In the genomic region with DNA sequence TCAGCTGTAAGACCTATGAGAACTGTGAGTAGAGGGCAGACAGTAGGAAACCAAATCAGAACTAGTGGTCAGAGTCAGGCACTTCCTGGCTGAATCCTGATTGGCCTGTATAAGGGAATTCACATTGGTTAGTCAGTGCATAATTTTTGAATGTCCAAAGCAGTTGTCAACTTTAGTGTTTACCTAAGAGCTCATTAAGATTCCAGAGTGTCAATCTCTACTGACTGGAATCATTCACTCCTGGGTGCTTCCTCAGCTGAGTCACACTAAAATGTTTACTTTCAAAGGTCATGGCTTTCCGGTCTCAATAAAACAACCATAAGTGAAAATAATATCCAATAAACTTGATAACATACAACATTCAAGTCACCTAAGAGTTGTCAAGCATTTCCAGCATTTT, we compare ENCODE assay signal across 21 cellular contexts.
DNase-seq lines count a peak whose midpoint lies in the region; ATAC-seq, FAIRE-seq and TF ChIP-seq lines count a peak whose summit lies in the region.
"Had no signal": no experiment of that assay in that cellular context is flagged by ENCODE, and none has a peak within 500 bp of the region (broad histone marks: within the 10 kb centered on the region; RNA-seq: fewer than 3 reads in every experiment).

No MANE protein-coding gene starts in this region.

- intact Hi-C loops in esophagus squamous epithelium (cut with DNase I) = no loop called here

- DNase-seq in A549 (ENCODE audit: low read depth in 1 of 2, low spot score in 1 of 2) = peak in 1 of 2 experiments; percentile 50
- DNase-seq in HPDE6-E6E7 (ENCODE audit: extremely low spot score) = peak; percentile 35
- DNase-seq in RKO (ENCODE audit: low spot score) = peak; percentile 8
- DNase-seq in iris pigment epithelial cell (ENCODE audit: low read depth) = peak; percentile 56
- no peak for DNase-seq in activated naive CD4-positive, alpha-beta T cell (lab: John Stamatoyannopoulos, UW)
- no peak for DNase-seq in AG08396 (ENCODE audit: low spot score)
- no peak for DNase-seq in esophagus squamous epithelium (lab: John Stamatoyannopoulos, UW)
- DNase-seq in SIG-M5 (lab: John Stamatoyannopoulos, UW) = no peak
- DNase-seq: ACHN; activated CD8-positive, alpha-beta memory T cell treated with anti-CD3 and anti-CD28 coated beads, Interleukin-2, amount 50 U/mL, for 48 hours; CD4-positive, CD25-positive, alpha-beta regulatory T cell; dermis blood vessel endothelial cell; glutamatergic neuron; NCI-H2029; NCI-H526 treated with DMSO at 0.1 percent for 48 hours; Peyer's patch; right cardiac atrium; stomach; T-helper 17 cell had no signal

- CTCF ChIA-PET in A549 (lab: Yijun Ruan, JAX) = no interaction called here

- TF ChIP-seq EP300 in A549 (IDR thresholded peaks at IDR 0.05) = no peak

- H3K4me3 ChIP-seq in A549 = no peak overlapping the region
- H3K4me3 ChIP-seq in esophagus squamous epithelium = no peak overlapping the region
- H3K4me3 ChIP-seq: Peyer's patch, stomach had no signal

- H3K27me3 ChIP-seq in esophagus squamous epithelium = no peaks in the 10 kb centered on the region
- H3K27me3 ChIP-seq: Peyer's patch, stomach had no signal

- H3K4me1 ChIP-seq in A549 = peaks cover 5% of the 10 kb centered on the region; the same call in 2 of the 3 replicates
- no peaks in the 10 kb centered on the region for H3K4me1 ChIP-seq in esophagus squamous epithelium
- H3K4me1 ChIP-seq: Peyer's patch had no signal

- FAIRE-seq in A549 (lab: Jason Lieb, UNC) = no peak

- WGBS in A549 (ENCODE audit: missing lambda C conversion rate) = 18% methylated on average over 1 of the region's 1 CpG
- 29 to 50% methylated on average over 1 of the region's 1 CpG for WGBS in esophagus squamous epithelium, 2 donors

- H3K9me3 ChIP-seq in A549 (no peaks in the 10 kb centered on the region), esophagus squamous epithelium (peaks cover 0 to 2% (median 0%) of the 10 kb centered on the region in 3 donors)
- H3K9me3 ChIP-seq: Peyer's patch, stomach had no signal

- POLR2A ChIA-PET in A549 (lab: Yijun Ruan, JAX) = no interaction called here

- peak overlapping the region; percentile 25; the same call in 1 of the 3 replicates for H3K4me2 ChIP-seq in A549

- TF ChIP-seq POLR2A in A549 (IDR thresholded peaks at IDR 0.05; ENCODE audit: low read length) (no peak), esophagus squamous epithelium (IDR thresholded peaks at IDR 0.05) (no peak)

- no peak for TF ChIP-seq RAD21 in A549 (conservative IDR thresholded peaks at IDR 0.05 in 1 of 2, IDR thresholded peaks at IDR 0.05 in 1 of 2)

- no peak for TF ChIP-seq CTCF in A549 (IDR thresholded peaks at IDR 0.05)
- no peak for TF ChIP-seq CTCF in esophagus squamous epithelium (IDR thresholded peaks at IDR 0.05)

- ATAC-seq in A549 = peak in 1 of 2 experiments; percentile 74; a peak in 3 of 6 replicates
- ATAC-seq: activated CD4-positive, CD25-positive, alpha-beta regulatory T cell treated with anti-CD3 and anti-CD28 coated beads, Interleukin-2, amount 50 U/mL, for 24 hours; right cardiac atrium; T-helper 17 cell had no signal

- H3K27ac ChIP-seq in A549 (no peak overlapping the region), esophagus squamous epithelium (no peak overlapping the region)
- H3K27ac ChIP-seq: HL-60, Peyer's patch, stomach had no signal

- H3K36me3 ChIP-seq in esophagus squamous epithelium = no peaks in the 10 kb centered on the region
- H3K36me3 ChIP-seq: Peyer's patch, stomach had no signal

TF ChIP-seq in A549, 52 proteins besides CTCF, POLR2A, EP300 and RAD21:
- TF ChIP-seq CBX2 (IDR thresholded peaks at IDR 0.05; ENCODE audit: borderline replicate concordance, low read depth) (no peak), FOSL2 (IDR thresholded peaks at IDR 0.05) (no peak), FOSL2 (CRISPR knock-in tag; IDR thresholded peaks at IDR 0.05) (peak; percentile 31; the same call in 1 of the 2 replicates)

Comparison
In these comparisons a context has a peak if more than half of its experiments do, and no peak if none do; other contexts are left out.
1. DNase-seq: peak in HPDE6-E6E7 (single experiment), RKO (single experiment) and iris pigment epithelial cell (single experiment); none in activated naive CD4-positive, alpha-beta T cell (0 of 4), AG08396 (single experiment), esophagus squamous epithelium (single experiment) and SIG-M5 (single experiment).